ENCODE assay signal across 8 cellular contexts in genomic region chr15:41936649-41937567, GRCh38. TPM values are rescaled to one million over a fixed set of nuclear protein-coding genes. Genes with fewer than 3 reads are reported as not detected.
DNase-seq lines count a peak whose midpoint lies in the region; ATAC-seq lines count a peak whose summit lies in the region.

No MANE protein-coding gene starts in this region.

- H3K27ac ChIP-seq in CD4-positive, alpha-beta memory T cell (ENCODE audit: low read depth, low read length), result peak overlapping the region; percentile 97
- peak overlapping the region; percentile 92 for H3K27ac ChIP-seq in subcutaneous abdominal adipose tissue (ENCODE audit: low read depth, low read length)

- POLR2A ChIA-PET in CD4-positive, alpha-beta memory T cell (lab: Charles Lee; ENCODE audit: partially characterized antibody), result interaction anchor here (0.8 to 12.6 kb wide), 26 partner anchors 11 to 379 kb away, joined by 3 to 245 read pairs (median 5); partner anchors contain the start of genes EHD4, JMJD7, MAPKBP1 and MGA
- POLR2A ChIA-PET in activated naive CD8-positive, alpha-beta T cell treated with anti-CD3 and anti-CD28 coated beads, Interleukin-2, amount 10 ng/mL, durations not matched to agents 7 days and 5 days (lab: Charles Lee), result interaction anchor here (0.6 to 4.2 kb wide), 10 partner anchors 13 to 1175 kb away, joined by 3 to 30 read pairs (median 4); partner anchors contain the start of genes EHD4, MAPKBP1, MGA and SPTBN5

- peak; percentile 80 to 95 (median 81) for DNase-seq in CD4-positive, alpha-beta memory T cell
- DNase-seq in T-helper 2 cell treated with Interferon-gamma antibody and Interleukin-4, amounts not matched to agents 5 μg/mL and 100 μg/mL, for 36 hours (ENCODE audit: low spot score), result peak; percentile 82
- DNase-seq in activated naive CD8-positive, alpha-beta T cell treated with anti-CD3 and anti-CD28 coated beads, Interleukin-2, amount 10 ng/mL, durations not matched to agents 7 days and 5 days, result peak; percentile 60
- no peak for DNase-seq in naive B cell
- DNase-seq in AG20443 (ENCODE audit: low spot score), result no peak
- no peak for DNase-seq in NCI-H146 treated with DMSO at 0.1 percent for 48 hours (lab: John Stamatoyannopoulos, UW; ENCODE audit: unreplicated experiment)

- intact Hi-C loops in CD4-positive, alpha-beta memory T cell (cut with micrococcal nuclease), result loop anchor here (1.0 to 2.0 kb wide), 6 partner anchors 33 to 163 kb away; partner anchors contain the start of genes JMJD7, MAPKBP1 and SPTBN5

- peak overlapping the region in 1 of 2 donors; percentile 12 for H3K4me3 ChIP-seq in CD4-positive, alpha-beta memory T cell (ENCODE audit: low read length in 2 of 2)
- peak overlapping the region in 3 of 5 donors; percentile 5 to 51 (median 12) for H3K4me3 ChIP-seq in subcutaneous abdominal adipose tissue (ENCODE audit: low read depth in 1 of 5, low read length in 5 of 5)

- no peaks in the 10 kb centered on the region for H3K27me3 ChIP-seq in CD4-positive, alpha-beta memory T cell (ENCODE audit: insufficient read depth, low read length)
- no peaks in the 10 kb centered on the region for H3K27me3 ChIP-seq in subcutaneous abdominal adipose tissue (ENCODE audit: control insufficient read depth in 5 of 5, insufficient read depth in 4 of 5, low read length in 5 of 5)

- peaks cover 75% of the 10 kb centered on the region for H3K4me1 ChIP-seq in CD4-positive, alpha-beta memory T cell (ENCODE audit: insufficient read depth, low read length)
- peaks cover 22 to 80% (median 46%) of the 10 kb centered on the region in 5 donors for H3K4me1 ChIP-seq in subcutaneous abdominal adipose tissue (ENCODE audit: control insufficient read depth in 5 of 5, insufficient read depth in 5 of 5, low read length in 5 of 5)

- no peaks in the 10 kb centered on the region for H3K36me3 ChIP-seq in CD4-positive, alpha-beta memory T cell (ENCODE audit: insufficient read depth, low read length)
- H3K36me3 ChIP-seq in subcutaneous abdominal adipose tissue (ENCODE audit: control insufficient read depth in 5 of 5, insufficient read depth in 5 of 5, low read length in 5 of 5), result peaks cover 5 to 19% (median 14%) of the 10 kb centered on the region in 5 donors

- H3K27me3 Mint-ChIP-seq in CD4-positive, alpha-beta memory T cell, result no peaks in the 10 kb centered on the region
- no peaks in the 10 kb centered on the region for H3K27me3 Mint-ChIP-seq in T-helper 2 cell treated with Interferon-gamma antibody and Interleukin-4, amounts not matched to agents 5 μg/mL and 100 μg/mL, for 36 hours (ENCODE audit: low read depth)
- H3K27me3 Mint-ChIP-seq in activated naive CD8-positive, alpha-beta T cell treated with anti-CD3 and anti-CD28 coated beads, Interleukin-2, amount 10 ng/mL, durations not matched to agents 7 days and 5 days, result no peaks in the 10 kb centered on the region
- H3K27me3 Mint-ChIP-seq in naive B cell, result no peaks in the 10 kb centered on the region

- CTCF ChIA-PET in CD4-positive, alpha-beta memory T cell (lab: Charles Lee; ENCODE audit: partially characterized antibody), result interaction anchor here (0.7 to 10.5 kb wide), 25 partner anchors 9 to 379 kb away, joined by 3 to 127 read pairs (median 6); partner anchors contain the start of genes EHD4, MAPKBP1, MGA and SPTBN5

- H3K36me3 Mint-ChIP-seq in CD4-positive, alpha-beta memory T cell, result peaks cover 10 to 19% of the 10 kb centered on the region in 2 donors
- H3K36me3 Mint-ChIP-seq in T-helper 2 cell treated with Interferon-gamma antibody and Interleukin-4, amounts not matched to agents 5 μg/mL and 100 μg/mL, for 36 hours (ENCODE audit: low read depth), result peaks cover 12% of the 10 kb centered on the region
- no peaks in the 10 kb centered on the region for H3K36me3 Mint-ChIP-seq in activated naive CD8-positive, alpha-beta T cell treated with anti-CD3 and anti-CD28 coated beads, Interleukin-2, amount 10 ng/mL, durations not matched to agents 7 days and 5 days
- H3K36me3 Mint-ChIP-seq in naive B cell, result peaks cover 0 to 10% of the 10 kb centered on the region in 2 donors

- no peaks in the 10 kb centered on the region for H3K9me3 ChIP-seq in CD4-positive, alpha-beta memory T cell (ENCODE audit: control insufficient read depth in 1 of 2, low read length in 2 of 2)
- no peaks in the 10 kb centered on the region for H3K9me3 ChIP-seq in subcutaneous abdominal adipose tissue (ENCODE audit: control insufficient read depth in 5 of 5, low read length in 5 of 5)

- peaks cover 46 to 76% (median 67%) of the 10 kb centered on the region in 4 donors for H3K4me1 Mint-ChIP-seq in CD4-positive, alpha-beta memory T cell
- H3K4me1 Mint-ChIP-seq in T-helper 2 cell treated with Interferon-gamma antibody and Interleukin-4, amounts not matched to agents 5 μg/mL and 100 μg/mL, for 36 hours (ENCODE audit: low read depth), result peaks cover 52% of the 10 kb centered on the region
- H3K4me1 Mint-ChIP-seq in activated naive CD8-positive, alpha-beta T cell treated with anti-CD3 and anti-CD28 coated beads, Interleukin-2, amount 10 ng/mL, durations not matched to agents 7 days and 5 days, result peaks cover 41% of the 10 kb centered on the region
- H3K4me1 Mint-ChIP-seq in naive B cell, result peaks cover 27 to 49% (median 35%) of the 10 kb centered on the region in 3 donors

- H3K9me3 Mint-ChIP-seq in CD4-positive, alpha-beta memory T cell, result no peaks in the 10 kb centered on the region
- H3K9me3 Mint-ChIP-seq in T-helper 2 cell treated with Interferon-gamma antibody and Interleukin-4, amounts not matched to agents 5 μg/mL and 100 μg/mL, for 36 hours, result peaks cover 4% of the 10 kb centered on the region
- H3K9me3 Mint-ChIP-seq in activated naive CD8-positive, alpha-beta T cell treated with anti-CD3 and anti-CD28 coated beads, Interleukin-2, amount 10 ng/mL, durations not matched to agents 7 days and 5 days, result no peaks in the 10 kb centered on the region
- no peaks in the 10 kb centered on the region for H3K9me3 Mint-ChIP-seq in naive B cell

- H3K4me3 Mint-ChIP-seq in CD4-positive, alpha-beta memory T cell, result peak overlapping the region; percentile 77 to 95 (median 89)
- H3K4me3 Mint-ChIP-seq in T-helper 2 cell treated with Interferon-gamma antibody and Interleukin-4, amounts not matched to agents 5 μg/mL and 100 μg/mL, for 36 hours, result peak overlapping the region; percentile 83
- peak overlapping the region; percentile 83 for H3K4me3 Mint-ChIP-seq in activated naive CD8-positive, alpha-beta T cell treated with anti-CD3 and anti-CD28 coated beads, Interleukin-2, amount 10 ng/mL, durations not matched to agents 7 days and 5 days
- peak overlapping the region in 3 of 8 donors; percentile 29 to 74 (median 69) for H3K4me3 Mint-ChIP-seq in naive B cell

- H3K27ac Mint-ChIP-seq in CD4-positive, alpha-beta memory T cell, result peak overlapping the region; percentile 94 to 100 (median 100)
- H3K27ac Mint-ChIP-seq in T-helper 2 cell treated with Interferon-gamma antibody and Interleukin-4, amounts not matched to agents 5 μg/mL and 100 μg/mL, for 36 hours, result peak overlapping the region; percentile 100
- H3K27ac Mint-ChIP-seq in activated naive CD8-positive, alpha-beta T cell treated with anti-CD3 and anti-CD28 coated beads, Interleukin-2, amount 10 ng/mL, durations not matched to agents 7 days and 5 days, result peak overlapping the region; percentile 99
- H3K27ac Mint-ChIP-seq in naive B cell, result peak overlapping the region; percentile 66 to 95 (median 87)

- H3K9ac ChIP-seq in subcutaneous abdominal adipose tissue (ENCODE audit: low read length in 5 of 5), result peak overlapping the region in 4 of 5 donors; percentile 40 to 74 (median 56)

- peak; percentile 90 for ATAC-seq in activated naive CD8-positive, alpha-beta T cell treated with anti-CD3 and anti-CD28 coated beads, Interleukin-2, amount 10 ng/mL, durations not matched to agents 7 days and 5 days (ENCODE audit: low read depth)
- ATAC-seq in naive B cell (ENCODE audit: low read depth in 2 of 2) (peak; percentile 65 to 67), GM19452 (IDR thresholded peaks at IDR 0.05; ENCODE audit: unreplicated experiment) (no peak)

RNA-seq across cellular contexts. Expression of gene EHD4, which starts 35.4 kb away (rescaled TPM):
- total RNA-seq in CD4-positive, alpha-beta memory T cell, result 10 to 100 TPM; 15.2 to 15.6 TPM
- polyA plus RNA-seq in CD4-positive, alpha-beta memory T cell, result 10 to 100 TPM; 13.9 to 16.4 TPM
- total RNA-seq in activated naive CD8-positive, alpha-beta T cell treated with anti-CD3 and anti-CD28 coated beads, Interleukin-2, amount 10 ng/mL, durations not matched to agents 7 days and 5 days, result 1 to 10 TPM; 8.4 to 9.5 TPM
- 1 to 10 TPM; 4.1 to 9.2 (median 6.9) TPM for polyA plus RNA-seq in naive B cell (ENCODE audit: low read depth in 6 of 6)

RNA-seq across cellular contexts. Expression of gene SPTBN5, which starts 43.1 kb away (rescaled TPM):
- total RNA-seq in CD4-positive, alpha-beta memory T cell, result 1 to 10 TPM; 2.4 to 2.7 TPM
- polyA plus RNA-seq in CD4-positive, alpha-beta memory T cell, result under 1 TPM in 1 of 2 donors, not detected in 1; 0.03 TPM
- 1 to 10 TPM; 1.1 to 1.6 TPM for total RNA-seq in activated naive CD8-positive, alpha-beta T cell treated with anti-CD3 and anti-CD28 coated beads, Interleukin-2, amount 10 ng/mL, durations not matched to agents 7 days and 5 days
- not detected for polyA plus RNA-seq in naive B cell (ENCODE audit: low read depth in 6 of 6)

Comparison
In these comparisons a context has a peak if more than half of its experiments do, and no peak if none do; other contexts are left out.
1. DNase-seq: peak in CD4-positive, alpha-beta memory T cell (5 of 5), T-helper 2 cell treated with Interferon-gamma antibody and Interleukin-4, amounts not matched to agents 5 μg/mL and 100 μg/mL, for 36 hours (single experiment) and activated naive CD8-positive, alpha-beta T cell treated with anti-CD3 and anti-CD28 coated beads, Interleukin-2, amount 10 ng/mL, durations not matched to agents 7 days and 5 days (single experiment); none in naive B cell (single experiment), AG20443 (single experiment) and NCI-H146 treated with DMSO at 0.1 percent for 48 hours (single experiment).
2. Peak in every context shown above with its lines, with median percentiles within 50 percentile points of each other: H3K27ac Mint-ChIP-seq.